8 cellular contexts compared by ENCODE assay signal in genomic region chr16:352547-353403, GRCh38. TPM values are rescaled to one million over a fixed set of nuclear protein-coding genes. Genes with fewer than 3 reads are reported as not detected.
A peak's percentile ranks its signal among the peaks of the same experiment; 100 is the strongest.
DNase-seq lines count a peak whose midpoint lies in the region; ATAC-seq and TF ChIP-seq lines count a peak whose summit lies in the region.

Gene AXIN1 (minus strand): TSS chr16:352723. CDS start chr16:347025, 5,698 bp downstream.

- ATAC-seq in HG02763 (IDR thresholded peaks at IDR 0.05; ENCODE audit: unreplicated experiment) (peak; percentile 61), heart right ventricle (peak; percentile 89 to 97 (median 95))

- peaks cover 6% of the 10 kb centered on the region for H3K4me1 Mint-ChIP-seq in type B pancreatic cell (ENCODE audit: unreplicated experiment)

- H3K4me1 ChIP-seq in adrenal gland (replicated peaks in 1 of 2) (peaks cover 19 to 28% of the 10 kb centered on the region in 2 donors), heart right ventricle (peaks cover 5 to 31% (median 15%) of the 10 kb centered on the region in 9 donors)

- H3K4me3 Mint-ChIP-seq in type B pancreatic cell, result peak within 1 kb of the TSS; percentile 92

- H3K27me3 Mint-ChIP-seq in type B pancreatic cell, result no peaks in the 10 kb centered on the region

- 1 to 2% (median 1%) methylated on average over 16 to 113 of the region's 113 CpGs for WGBS in adrenal gland, 4 donors
- 2% methylated on average over 58 to 112 of the region's 113 CpGs for WGBS in heart right ventricle, 2 donors

- H3K4me3 ChIP-seq in GM12864 (ENCODE audit: low read depth, low read length) (peak within 1 kb of the TSS; percentile 81), adrenal gland (peak within 1 kb of the TSS in 3 of 4 donors; percentile 11 to 89 (median 56)), heart right ventricle (peak within 1 kb of the TSS; percentile 42 to 85 (median 68))

- peak within 1 kb of the TSS in 2 of 5 donors; percentile 47 to 85 for H3K27ac ChIP-seq in adrenal gland
- peak within 1 kb of the TSS in 9 of 10 donors; percentile 44 to 81 (median 57) for H3K27ac ChIP-seq in heart right ventricle

- H3K27ac Mint-ChIP-seq in type B pancreatic cell, result peak within 1 kb of the TSS; percentile 80

- intact Hi-C loops in adrenal gland (cut with DNase I), result loop anchor here (10.0 kb wide), 1 partner anchor 118 kb away; the partner anchor contains the start of gene FAM234A (in 2 of the 2)
- intact Hi-C loops in heart right ventricle (cut with DNase I), result loop anchor here in 7 of 10 donors (2.0 to 10.0 kb wide), 6 partner anchors 110 to 128 kb away; partner anchors contain the start of genes LUC7L (in 3 of the 7) and FAM234A (in 2 of the 7)
- intact Hi-C loops in posterior cingulate gyrus (cut with DNase I), result loop anchor here (5.0 kb wide), 1 partner anchor 125 kb away; the partner anchor contains the start of gene LUC7L

- TF ChIP-seq CTCF in GM12864 (IDR thresholded peaks at IDR 0.05; ENCODE audit: low read depth, low read length, missing control alignments) (peak; percentile 56), adrenal gland (IDR thresholded peaks at IDR 0.05) (peak in 3 of 6 experiments; percentile 47 to 72 (median 69)), heart right ventricle (IDR thresholded peaks at IDR 0.05) (peak; percentile 29 to 82 (median 49)), type B pancreatic cell (conservative IDR thresholded peaks at IDR 0.05) (peak; percentile 74)

- peak; percentile 49 to 58 for TF ChIP-seq POLR2A in adrenal gland (IDR thresholded peaks at IDR 0.05)

- DNase-seq in GM12864 (ENCODE audit: low read depth) (peak; percentile 85), NCI-H146 treated with DMSO at 0.1 percent for 48 hours (lab: John Stamatoyannopoulos, UW; ENCODE audit: unreplicated experiment) (peak; percentile 98), T-helper 1 cell (peak; percentile 98 to 100 (median 100)), adrenal gland (peak; percentile 100), heart right ventricle (peak; percentile 97 to 99), posterior cingulate gyrus (peak; percentile 82 to 99 (median 90)), type B pancreatic cell (ENCODE audit: extremely low spot score, unreplicated experiment) (peak; percentile 100)

- H3K36me3 ChIP-seq in adrenal gland (replicated peaks in 1 of 2) (no peaks in the 10 kb centered on the region), heart right ventricle (peaks cover 0 to 14% (median 0%) of the 10 kb centered on the region in 9 donors)

- no peaks in the 10 kb centered on the region for H3K9me3 Mint-ChIP-seq in type B pancreatic cell

- H3K27me3 ChIP-seq in adrenal gland, result no peaks in the 10 kb centered on the region
- H3K27me3 ChIP-seq in heart right ventricle, result no peaks in the 10 kb centered on the region

- no peaks in the 10 kb centered on the region for H3K9me3 ChIP-seq in adrenal gland (replicated peaks in 1 of 3)
- H3K9me3 ChIP-seq in heart right ventricle, result no peaks in the 10 kb centered on the region

- H3K36me3 Mint-ChIP-seq in type B pancreatic cell, result peaks cover 6% of the 10 kb centered on the region

RNA-seq across cellular contexts. Expression of gene AXIN1, which starts in this region (rescaled TPM):
- total RNA-seq in adrenal gland (10 to 100 TPM; 13.7 to 22.4 (median 20.4) TPM), heart right ventricle (10 to 100 TPM in 4 of 10 donors, 1 to 10 TPM in 6; 7.7 to 16.1 (median 9.2) TPM), type B pancreatic cell (ENCODE audit: low replicate concordance) (30.6 and 31.8 TPM in 2 replicates)
- polyA plus RNA-seq in adrenal gland (10 to 100 TPM in 2 of 3 donors, 1 to 10 TPM in 1; 5.6 to 16.3 (median 13.8) TPM), heart right ventricle (10 to 100 TPM in 1 of 2 donors, 1 to 10 TPM in 1; 9.4 to 14.9 TPM)
